1 cellular context compared by ENCODE assay signal in genomic region chr1:12580054-12580887, GRCh38.
TF ChIP-seq lines count a peak whose summit lies in the region.

No MANE protein-coding gene starts in this region.

TF ChIP-seq in SK-N-SH treated with all-trans-retinoic acid at 6 μM for 48 hours, 23 proteins besides CTCF, POLR2A, EP300 and RAD21 (continued from another document):
- no peak for TF ChIP-seq POU6F1 (CRISPR knock-in tag; IDR thresholded peaks at IDR 0.05; ENCODE audit: borderline replicate concordance, low read depth)
TF ChIP-seq in SK-N-SH treated with all-trans-retinoic acid at 6 μM for 48 hours: peak in this region for 0.
